In genomic region chr7:80900583-80901576, GRCh38 we compare ENCODE assay signal across 15 cellular contexts. TPM values are rescaled to one million over a fixed set of nuclear protein-coding genes. Genes with fewer than 3 reads are reported as not detected.
A peak's percentile ranks its signal among the peaks of the same experiment; 100 is the strongest.
DNase-seq lines count a peak whose midpoint lies in the region; ATAC-seq and TF ChIP-seq lines count a peak whose summit lies in the region.
"Had no signal": no experiment of that assay in that cellular context is flagged by ENCODE, and none has a peak within 500 bp of the region (broad histone marks: within the 10 kb centered on the region; RNA-seq: fewer than 3 reads in every experiment).

No MANE protein-coding gene starts in this region.

- H3K9me3 ChIP-seq in mucosa of descending colon, result no peaks in the 10 kb centered on the region
- peaks cover 11% of the 10 kb centered on the region for H3K9me3 ChIP-seq in endodermal cell (ENCODE audit: control insufficient read depth, low read length)

- peaks cover 71% of the 10 kb centered on the region for H3K79me2 ChIP-seq in ACC112 (ENCODE audit: control insufficient read depth, insufficient read depth, low read length, unreplicated experiment)

- TF ChIP-seq CTCF in mucosa of descending colon (IDR thresholded peaks at IDR 0.05), result no peak
- TF ChIP-seq CTCF in endodermal cell (conservative IDR thresholded peaks at IDR 0.05), result no peak
- TF ChIP-seq CTCF in glutamatergic neuron (IDR thresholded peaks at IDR 0.05; ENCODE audit: partially characterized antibody, unreplicated experiment), result no peak

- peaks cover 30% of the 10 kb centered on the region for H3K36me3 ChIP-seq in ACC112 (ENCODE audit: insufficient read depth, low read length)
- no peaks in the 10 kb centered on the region for H3K36me3 ChIP-seq in mucosa of descending colon (ENCODE audit: low read depth)
- no peaks in the 10 kb centered on the region for H3K36me3 ChIP-seq in endodermal cell (ENCODE audit: control insufficient read depth, insufficient read depth, low read length)

- intact Hi-C loops in mucosa of descending colon (cut with DNase I, micrococcal nuclease) (no loop called here), posterior cingulate gyrus (cut with DNase I) (no loop called here)

- DNase-seq in NOMO-1 treated with dmso at 0.1 percent for 144 hours (lab: John Stamatoyannopoulos, UW; ENCODE audit: unreplicated experiment) (peak; percentile 57), dermis microvascular lymphatic vessel endothelial cell (ENCODE audit: low read depth in 2 of 2) (peak; percentile 71 to 73), mucosa of descending colon (no peak), endodermal cell (no peak), glutamatergic neuron (no peak), posterior cingulate gyrus (no peak), GF-D8 (lab: John Stamatoyannopoulos, UW) (no peak)
- DNase-seq: effector memory CD8-positive, alpha-beta T cell; NCI-H524 treated with DMSO at 0.1 percent for 48 hours; stimulated activated CD4-positive, alpha-beta T cell treated with anti-CD3 and anti-CD28 coated beads, Interleukin-12 subunit alpha, Interleukin-12 subunit beta, amount 100 ng/mL, for 4 hours; stimulated activated naive CD4-positive, alpha-beta T cell; T1000 had no signal

- no peak overlapping the region for H3K9ac ChIP-seq in endodermal cell (ENCODE audit: extremely low read depth, low read length, poor library complexity, severe bottlenecking)

- H3K36me3 Mint-ChIP-seq in endodermal cell (ENCODE audit: low read depth) (no peaks in the 10 kb centered on the region), glutamatergic neuron (ENCODE audit: unreplicated experiment) (no peaks in the 10 kb centered on the region)

- WGBS in endodermal cell (ENCODE audit: insufficient coverage in 1 of 2, insufficient read length in 1 of 2), 2 experiments, result 84% methylated on average over 4 of the region's 4 CpGs; no CpG with 5 or more reads in 1 of the 2 experiments

- H3K4me1 ChIP-seq in ACC112 (ENCODE audit: control insufficient read depth, insufficient read depth, low read length, unreplicated experiment), result peaks cover 62% of the 10 kb centered on the region
- peaks cover 11% of the 10 kb centered on the region for H3K4me1 ChIP-seq in mucosa of descending colon (ENCODE audit: low read depth)
- H3K4me1 ChIP-seq in endodermal cell (ENCODE audit: control insufficient read depth, insufficient read depth, low read length), result peaks cover 4% of the 10 kb centered on the region

- no peaks in the 10 kb centered on the region for H3K27me3 ChIP-seq in ACC112 (ENCODE audit: insufficient read depth, low read length)
- H3K27me3 ChIP-seq in endodermal cell (ENCODE audit: control insufficient read depth, insufficient read depth, low read length, poor library complexity, severe bottlenecking), result no peaks in the 10 kb centered on the region

- H3K4me3 Mint-ChIP-seq in endodermal cell, result no peak overlapping the region
- no peak overlapping the region for H3K4me3 Mint-ChIP-seq in glutamatergic neuron (ENCODE audit: unreplicated experiment)
- H3K4me3 Mint-ChIP-seq: activated T-helper 17 cell treated with anti-CD3 and anti-CD28 coated beads, Interleukin-2, amount 50 U/mL, for 72 hours; effector memory CD8-positive, alpha-beta T cell had no signal

- H3K4me3 ChIP-seq in ACC112 (ENCODE audit: low read depth, low read length), result peak overlapping the region; percentile 25; the same call in 1 of the 2 replicates
- H3K4me3 ChIP-seq in mucosa of descending colon, result no peak overlapping the region
- no peak overlapping the region for H3K4me3 ChIP-seq in endodermal cell (ENCODE audit: low read length)
- H3K4me3 ChIP-seq: K562 had no signal

- ATAC-seq in mucosa of descending colon, result peak; percentile 80
- ATAC-seq: activated T-helper 17 cell treated with anti-CD3 and anti-CD28 coated beads, Interleukin-2, amount 50 U/mL, for 72 hours; effector memory CD8-positive, alpha-beta T cell; K562 had no signal

- H3K27ac ChIP-seq in ACC112 (ENCODE audit: low read depth, low read length) (peak overlapping the region; percentile 87), endodermal cell (ENCODE audit: low read depth, low read length) (no peak overlapping the region)

- no peak overlapping the region for H2AFZ ChIP-seq in ACC112 (ENCODE audit: low read length, unreplicated experiment)

- H3K4me1 Mint-ChIP-seq in endodermal cell, result no peaks in the 10 kb centered on the region
- H3K4me1 Mint-ChIP-seq in glutamatergic neuron (ENCODE audit: low read depth, unreplicated experiment), result peaks cover 10% of the 10 kb centered on the region
- H3K4me1 Mint-ChIP-seq: activated T-helper 17 cell treated with anti-CD3 and anti-CD28 coated beads, Interleukin-2, amount 50 U/mL, for 72 hours had no signal

- H3K9me3 Mint-ChIP-seq in endodermal cell (peaks cover 2% of the 10 kb centered on the region), glutamatergic neuron (ENCODE audit: unreplicated experiment) (no peaks in the 10 kb centered on the region)

- H3K27ac Mint-ChIP-seq in endodermal cell (no peak overlapping the region), glutamatergic neuron (ENCODE audit: unreplicated experiment) (no peak overlapping the region)
- H3K27ac Mint-ChIP-seq: activated T-helper 17 cell treated with anti-CD3 and anti-CD28 coated beads, Interleukin-2, amount 50 U/mL, for 72 hours; effector memory CD8-positive, alpha-beta T cell had no signal

- H3K27me3 Mint-ChIP-seq in endodermal cell (ENCODE audit: insufficient read depth) (no peaks in the 10 kb centered on the region), glutamatergic neuron (ENCODE audit: unreplicated experiment) (no peaks in the 10 kb centered on the region)
- H3K27me3 Mint-ChIP-seq: activated T-helper 17 cell treated with anti-CD3 and anti-CD28 coated beads, Interleukin-2, amount 50 U/mL, for 72 hours; effector memory CD8-positive, alpha-beta T cell had no signal

RNA-seq across cellular contexts. Expression of gene SEMA3C, which starts 18.0 kb away (rescaled TPM):
- total RNA-seq in dermis microvascular lymphatic vessel endothelial cell (under 0.01 and 3.9 TPM in 2 replicates), mucosa of descending colon (100 to 1,000 TPM in 1 of 3 donors, 10 to 100 TPM in 2; 72.4 to 150 (median 83.7) TPM), endodermal cell (under 1 TPM; 0.09 to 0.15 TPM), glutamatergic neuron (ENCODE audit: unreplicated experiment) (91.3 TPM)
- 61.5 TPM for polyA plus RNA-seq in endodermal cell (2013, experiment 1 of 2)
- polyA plus RNA-seq in endodermal cell (2013, experiment 2 of 2), result 61.9 TPM
- total RNA-seq: activated T-helper 17 cell treated with anti-CD3 and anti-CD28 coated beads, Interleukin-2, amount 50 U/mL, for 72 hours had no signal

Comparison
In these comparisons a context has a peak if more than half of its experiments do, and no peak if none do; other contexts are left out.
1. DNase-seq: peak in NOMO-1 treated with dmso at 0.1 percent for 144 hours (single experiment) and dermis microvascular lymphatic vessel endothelial cell (2 of 2); none in mucosa of descending colon (0 of 3), endodermal cell (single experiment), glutamatergic neuron (single experiment), posterior cingulate gyrus (0 of 10) and GF-D8 (single experiment).
2. RNA of gene SEMA3C, which starts 18.0 kb away (total RNA-seq): 91.3 TPM in glutamatergic neuron (single experiment) and 72.4 to 150 TPM in mucosa of descending colon; 0.09 to 0.15 TPM in endodermal cell and under 0.01 to 3.9 TPM in dermis microvascular lymphatic vessel endothelial cell; every median in the first group is over 10 times any median in the second.